3 cellular contexts compared by ENCODE assay signal in genomic region chr14:90418053-90418452, GRCh38.
A peak's percentile ranks its signal among the peaks of the same experiment; 100 is the strongest.
TF ChIP-seq lines count a peak whose summit lies in the region.

No MANE protein-coding gene starts in this region.

TF ChIP-seq in SK-N-SH treated with all-trans-retinoic acid at 6 μM for 48 hours, 23 proteins besides CTCF, POLR2A, EP300 and RAD21 (continued from another document):
- no peak for TF ChIP-seq TSHZ2 (CRISPR knock-in tag; IDR thresholded peaks at IDR 0.05)
- no peak for TF ChIP-seq ISL1 (CRISPR knock-in tag; IDR thresholded peaks at IDR 0.05)
- no peak for TF ChIP-seq CREB5 (CRISPR knock-in tag; IDR thresholded peaks at IDR 0.05; ENCODE audit: low read depth)
- no peak for TF ChIP-seq ZFP30 (CRISPR knock-in tag; IDR thresholded peaks at IDR 0.05)
- no peak for TF ChIP-seq GLIS3 (CRISPR knock-in tag; IDR thresholded peaks at IDR 0.05)
- peak; percentile 97 for TF ChIP-seq ZNF8 (CRISPR knock-in tag; IDR thresholded peaks at IDR 0.05)
TF ChIP-seq in SK-N-SH treated with all-trans-retinoic acid at 6 μM for 48 hours: peak in this region for 1.

TF ChIP-seq in SK-N-SH, 30 proteins besides CTCF, POLR2A, EP300 and RAD21 (continued from another document):
- no peak for TF ChIP-seq CHD2 (IDR thresholded peaks at IDR 0.05; ENCODE audit: low read length, partially characterized antibody)
- TF ChIP-seq TAF1 (IDR thresholded peaks at IDR 0.05; ENCODE audit: borderline replicate concordance, low read depth, low read length) = no peak
- TF ChIP-seq USF2 (IDR thresholded peaks at IDR 0.05; ENCODE audit: borderline replicate concordance, low read depth, low read length) = no peak
- TF ChIP-seq RCOR1 (IDR thresholded peaks at IDR 0.05; ENCODE audit: low read length) = no peak
- TF ChIP-seq PBX3 (IDR thresholded peaks at IDR 0.05) = no peak
- no peak for TF ChIP-seq REST (IDR thresholded peaks at IDR 0.05; ENCODE audit: low read depth, low read length)
- no peak for TF ChIP-seq MEF2A (IDR thresholded peaks at IDR 0.05; ENCODE audit: borderline replicate concordance, low read depth)

TF ChIP-seq in K562, 482 proteins besides CTCF, POLR2A, EP300 and RAD21 (continued from another document):
- no peak for TF ChIP-seq ZFX (CRISPR knock-in tag; IDR thresholded peaks at IDR 0.05)
